Comparison of ENCODE assay signal across 19 cellular contexts in the genomic region with DNA sequence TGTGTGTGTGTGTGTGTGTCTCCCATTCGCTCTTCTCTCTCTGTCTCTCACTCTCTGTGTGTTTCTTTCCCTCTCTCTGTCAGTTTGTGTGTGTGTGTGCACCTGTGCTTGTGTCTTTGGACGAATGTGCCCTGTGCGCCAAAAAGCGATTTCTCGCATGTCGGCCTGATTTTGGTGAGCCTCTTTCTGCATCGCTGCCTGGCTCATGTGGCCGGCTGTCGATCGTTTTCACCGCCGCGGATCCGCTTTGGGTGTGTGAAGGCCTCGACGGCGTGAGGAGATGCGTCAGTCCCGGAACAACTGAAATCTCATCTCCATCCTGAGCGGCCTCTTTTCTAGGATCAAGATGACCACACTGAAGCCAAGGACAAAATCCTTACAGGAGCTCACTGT.
DNase-seq lines count a peak whose midpoint lies in the region; ATAC-seq, FAIRE-seq and TF ChIP-seq lines count a peak whose summit lies in the region.
"Had no signal": no experiment of that assay in that cellular context is flagged by ENCODE, and none has a peak within 500 bp of the region (broad histone marks: within the 10 kb centered on the region; RNA-seq: fewer than 3 reads in every experiment).

No MANE protein-coding gene starts in this region.

- H3K4ac ChIP-seq in trophoblast cell (ENCODE audit: low read depth, low read length) = no peak overlapping the region

- H4K12ac ChIP-seq in trophoblast cell (ENCODE audit: low read depth, low read length) = no peak overlapping the region

- H3K4me3 ChIP-seq in GM12878 (no peak overlapping the region), trophoblast cell (ENCODE audit: low read depth, low read length) (peak overlapping the region; percentile 20), stomach (no peak overlapping the region)
- H3K4me3 ChIP-seq: BLaER1 had no signal

- peaks cover 51% of the 10 kb centered on the region for H3K9me3 Mint-ChIP-seq in endothelial cell (ENCODE audit: unreplicated experiment)

- TF ChIP-seq EP300 in GM12878 (IDR thresholded peaks at IDR 0.05; ENCODE audit: borderline replicate concordance in 1 of 2, control insufficient read depth in 1 of 2, low read depth in 2 of 2, low read length in 2 of 2) (no peak), stomach (IDR thresholded peaks at IDR 0.05) (no peak)

- no peaks in the 10 kb centered on the region for H3K4me1 Mint-ChIP-seq in endothelial cell (ENCODE audit: unreplicated experiment)
- H3K4me1 Mint-ChIP-seq: CD14-positive monocyte; CD4-positive, alpha-beta memory T cell had no signal

- FAIRE-seq in GM18507 (lab: Jason Lieb, UNC) = peak; percentile 59
- FAIRE-seq in GM12878 (lab: Jason Lieb, UNC) = peak; percentile 90

- TF ChIP-seq RAD21 in GM12878 (IDR thresholded peaks at IDR 0.05; ENCODE audit: insufficient read depth, low read depth, low read length) = no peak

- H3K4me2 ChIP-seq in GM12878 (ENCODE audit: control insufficient read depth, insufficient read depth) (no peak overlapping the region), trophoblast cell (ENCODE audit: low read length) (no peak overlapping the region)
- H3K4me2 ChIP-seq: BLaER1 had no signal

- H3K36me3 ChIP-seq in GM12878 (ENCODE audit: control insufficient read depth in 2 of 2, insufficient read depth in 2 of 2, low read length in 1 of 2) = no peaks in the 10 kb centered on the region
- no peaks in the 10 kb centered on the region for H3K36me3 ChIP-seq in trophoblast cell (ENCODE audit: control insufficient read depth in 1 of 2, insufficient read depth in 2 of 2, low read length in 2 of 2)
- H3K36me3 ChIP-seq in stomach = no peaks in the 10 kb centered on the region
- H3K36me3 ChIP-seq: BLaER1 had no signal

- peaks cover 36% of the 10 kb centered on the region for H3K36me3 Mint-ChIP-seq in endothelial cell (ENCODE audit: low read depth, unreplicated experiment)
- H3K36me3 Mint-ChIP-seq: CD14-positive monocyte had no signal

- POLR2A ChIA-PET in GM12878 (lab: Charles Lee) = no interaction called here

- H4K91ac ChIP-seq in trophoblast cell (ENCODE audit: low read depth, low read length) = no peak overlapping the region

- H4K20me1 ChIP-seq in GM12878 (ENCODE audit: control insufficient read depth, insufficient read depth) = no peaks in the 10 kb centered on the region
- H4K20me1 ChIP-seq: BLaER1 had no signal

- H2BK5ac ChIP-seq in trophoblast cell (ENCODE audit: low read depth, low read length, poor library complexity) = no peak overlapping the region

- no peaks in the 10 kb centered on the region for H3K79me1 ChIP-seq in trophoblast cell (ENCODE audit: low read length)

- H2AFZ ChIP-seq in GM12878 (ENCODE audit: control insufficient read depth, low read depth, low read length) = no peak overlapping the region
- H2AFZ ChIP-seq in trophoblast cell (ENCODE audit: insufficient read depth, low read length, poor library complexity) = no peak overlapping the region

- no peak overlapping the region for H3K27ac ChIP-seq in GM12878 (ENCODE audit: control insufficient read depth, insufficient read depth)
- H3K27ac ChIP-seq in trophoblast cell (ENCODE audit: low read depth, low read length) = no peak overlapping the region
- H3K27ac ChIP-seq in stomach = no peak overlapping the region
- H3K27ac ChIP-seq: BLaER1 had no signal

- H3K14ac ChIP-seq in trophoblast cell (ENCODE audit: low read length) = no peak overlapping the region

- H3K9me3 ChIP-seq in GM12878 (replicated peaks; ENCODE audit: control insufficient read depth, insufficient read depth, low read length) = no peaks in the 10 kb centered on the region; the same call in 2 of the 3 replicates
- H3K9me3 ChIP-seq in trophoblast cell (ENCODE audit: insufficient read depth, low read depth, low read length) = peaks cover 77% of the 10 kb centered on the region
- peaks cover 0 to 78% (median 51%) of the 10 kb centered on the region in 4 donors for H3K9me3 ChIP-seq in stomach

- no peak overlapping the region for H2AK5ac ChIP-seq in trophoblast cell (ENCODE audit: low read length)

- H3K27ac Mint-ChIP-seq in endothelial cell (ENCODE audit: unreplicated experiment) = no peak overlapping the region
- H3K27ac Mint-ChIP-seq: CD14-positive monocyte; CD4-positive, alpha-beta memory T cell; HFFc6 had no signal

- CTCF ChIA-PET in GM12878 (lab: Yijun Ruan, JAX) = no interaction called here

- SMC1A ChIA-PET in GM12878 (lab: Charles Lee; ENCODE audit: uncharacterized antibody, unreplicated experiment) = no interaction called here

- in situ Hi-C loops in GM12878 (cut with MboI) = loop anchor here (10.0 to 25.0 kb wide), 4 partner anchors 186 to 1007 kb away; no protein-coding TSS in a partner anchor

- no peak overlapping the region for H4K8ac ChIP-seq in trophoblast cell (ENCODE audit: low read depth, low read length)

- intact Hi-C loops in GM12878 (cut with micrococcal nuclease; ENCODE audit: unreplicated experiment) = no loop called here
- intact Hi-C loops in stomach (cut with DNase I; ENCODE audit: low total_unique reads) = loop anchor here (10.0 kb wide), 1 partner anchor 57 kb away; no protein-coding TSS in a partner anchor

- H3K4me3 Mint-ChIP-seq in endothelial cell (ENCODE audit: unreplicated experiment) = peak overlapping the region; percentile 83
- H3K4me3 Mint-ChIP-seq: CD14-positive monocyte; CD4-positive, alpha-beta memory T cell; HFFc6 had no signal

- H3K18ac ChIP-seq in trophoblast cell (ENCODE audit: low read length) = no peak overlapping the region

- no peak overlapping the region for H2BK12ac ChIP-seq in trophoblast cell (ENCODE audit: low read length)

- DNase-seq in GM18507 (ENCODE audit: extremely low spot score, insufficient read length, low read depth) (no peak), GM12878 (ENCODE audit: low read depth, low spot score) (no peak), endothelial cell (ENCODE audit: low spot score) (no peak), trophoblast cell (no peak), T-helper 2 cell (no peak), stomach (no peak), superior temporal gyrus (ENCODE audit: extremely low spot score) (no peak)
- DNase-seq: 8988T; CD4-positive, alpha-beta memory T cell; DMS153; DMS79; GDM1; GOT3; H7; HFFc6; IMR-90 had no signal

- TF ChIP-seq CTCF in GM12878 (IDR thresholded peaks at IDR 0.05 in 2 of 3, conservative IDR thresholded peaks at IDR 0.05 in 1 of 3; ENCODE audit: control insufficient read depth in 2 of 3, extremely low read depth in 1 of 3, insufficient read depth in 1 of 3, low read depth in 3 of 3, low read length in 3 of 3) = no peak
- TF ChIP-seq CTCF in endothelial cell (IDR thresholded peaks at IDR 0.05; ENCODE audit: unreplicated experiment) = no peak
- no peak for TF ChIP-seq CTCF in stomach (IDR thresholded peaks at IDR 0.05)

- no TSS peak for BruUV-seq in GM12878 (replicated peaks; lab: Mats Ljungman, UMichigan)

- H2BK120ac ChIP-seq in trophoblast cell (ENCODE audit: insufficient read depth, low read length, poor library complexity) = no peak overlapping the region

- H3K23ac ChIP-seq in trophoblast cell (ENCODE audit: low read length) = no peak overlapping the region

- no peak for TF ChIP-seq POLR2A in GM12878 (IDR thresholded peaks at IDR 0.05; ENCODE audit: low read depth, low read length)
- no peak for TF ChIP-seq POLR2A in stomach (IDR thresholded peaks at IDR 0.05)

- no peaks in the 10 kb centered on the region for H3K79me2 ChIP-seq in GM12878 (ENCODE audit: control insufficient read depth, insufficient read depth, low read length)
- no peaks in the 10 kb centered on the region for H3K79me2 ChIP-seq in trophoblast cell (ENCODE audit: control insufficient read depth, insufficient read depth, low read length, poor library complexity)

- RAD21 ChIA-PET in GM12878 (lab: Charles Lee; ENCODE audit: unreplicated experiment) = no interaction called here

- 71% methylated on average over 18 of the region's 20 CpGs for WGBS in GM12878 (ENCODE audit: insufficient coverage, insufficient replicate concordance, low lambda C conversion rate, missing lambda C conversion rate)
- WGBS in trophoblast cell (ENCODE audit: extremely low coverage, insufficient coverage, insufficient read length) = no CpG with 5 or more reads among the region's 20 CpGs
- WGBS in stomach, 5 donors = 86 to 92% (median 90%) methylated on average over 19 to 20 of the region's 20 CpGs

- no peaks in the 10 kb centered on the region for H3K4me1 ChIP-seq in GM12878 (ENCODE audit: control insufficient read depth, insufficient read depth, low read length)
- no peaks in the 10 kb centered on the region for H3K4me1 ChIP-seq in trophoblast cell (ENCODE audit: control insufficient read depth in 1 of 2, insufficient read depth in 2 of 2, low read length in 2 of 2)
- no peaks in the 10 kb centered on the region for H3K4me1 ChIP-seq in stomach
- H3K4me1 ChIP-seq: BLaER1 had no signal

- no peak for ATAC-seq in GM12878
- ATAC-seq: HCT116 had no signal

- H3K27me3 ChIP-seq in GM12878 (replicated peaks in 1 of 2; ENCODE audit: control insufficient read depth in 2 of 2, insufficient read depth in 2 of 2, low read length in 1 of 2) (no peaks in the 10 kb centered on the region), trophoblast cell (ENCODE audit: insufficient read depth, low read length) (no peaks in the 10 kb centered on the region), stomach (no peaks in the 10 kb centered on the region)
- H3K27me3 ChIP-seq: BLaER1 had no signal

- H3K9ac ChIP-seq in GM12878 (ENCODE audit: control insufficient read depth, insufficient read depth, low read length) (no peak overlapping the region), trophoblast cell (ENCODE audit: low read length) (no peak overlapping the region)
- H3K9ac ChIP-seq: BLaER1 had no signal

- peaks cover 29% of the 10 kb centered on the region for H3K27me3 Mint-ChIP-seq in endothelial cell (ENCODE audit: unreplicated experiment)
- H3K27me3 Mint-ChIP-seq: CD4-positive, alpha-beta memory T cell had no signal

TF ChIP-seq in GM12878, 131 proteins besides CTCF, POLR2A, EP300 and RAD21:
- TF ChIP-seq YY1 (IDR thresholded peaks at IDR 0.05; ENCODE audit: low read depth, low read length) = no peak
- TF ChIP-seq RCOR1 (conservative IDR thresholded peaks at IDR 0.05; ENCODE audit: low read depth, low read length) = no peak
- TF ChIP-seq HDAC6 (IDR thresholded peaks at IDR 0.05; ENCODE audit: unreplicated experiment) = no peak
- TF ChIP-seq PAX8 (IDR thresholded peaks at IDR 0.05) = no peak
- no peak for TF ChIP-seq SUPT20H (IDR thresholded peaks at IDR 0.05; ENCODE audit: borderline replicate concordance, control insufficient read depth, low read depth, low read length)
